Comparison of ENCODE assay signal across 8 cellular contexts in the genomic region with DNA sequence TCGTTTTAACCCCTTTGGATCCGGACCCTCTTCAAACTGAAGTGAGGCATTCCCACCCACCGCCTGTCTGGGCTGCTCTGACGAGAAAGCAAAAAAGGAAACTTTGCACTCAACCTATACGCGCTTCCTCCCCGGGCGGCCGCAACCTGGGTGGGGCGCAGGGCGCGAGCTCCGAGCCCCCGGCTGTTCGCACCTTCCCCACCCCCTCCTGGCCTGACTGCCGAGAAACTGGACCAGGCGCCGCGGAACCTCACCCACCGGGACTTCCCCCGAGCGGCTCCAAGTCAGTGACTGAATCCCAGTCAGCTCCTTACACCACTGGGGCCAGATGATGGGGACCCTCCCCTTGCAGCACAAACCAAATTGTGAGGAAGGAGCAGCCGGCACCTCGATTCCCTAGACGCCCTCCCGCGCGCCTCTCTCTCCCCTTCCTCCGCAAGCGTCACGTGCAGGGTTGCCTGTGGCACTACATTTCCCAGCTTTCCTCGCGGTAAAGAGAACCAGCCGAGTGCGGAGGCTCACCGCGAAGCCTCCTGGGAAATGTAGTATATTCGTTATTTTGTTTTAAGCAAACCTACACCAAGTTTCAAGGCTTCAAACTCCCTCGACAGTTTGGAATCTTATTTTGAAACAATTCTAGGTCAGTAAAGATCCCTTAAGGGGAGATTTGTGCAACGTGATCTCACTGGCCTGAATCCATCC. TPM values are rescaled to one million over a fixed set of nuclear protein-coding genes. Genes with fewer than 3 reads are reported as not detected.
DNase-seq lines count a peak whose midpoint lies in the region; FAIRE-seq and TF ChIP-seq lines count a peak whose summit lies in the region.

A gene with protein sequence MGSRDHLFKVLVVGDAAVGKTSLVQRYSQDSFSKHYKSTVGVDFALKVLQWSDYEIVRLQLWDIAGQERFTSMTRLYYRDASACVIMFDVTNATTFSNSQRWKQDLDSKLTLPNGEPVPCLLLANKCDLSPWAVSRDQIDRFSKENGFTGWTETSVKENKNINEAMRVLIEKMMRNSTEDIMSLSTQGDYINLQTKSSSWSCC (minus strand): TSS at position 468 of the 702 bp plus-strand sequence. CDS start 526 bp downstream, outside the sequence.

- H3K4me1 ChIP-seq in Loucy (ENCODE audit: insufficient read depth, low read length, poor library complexity, severe bottlenecking) (peaks cover 26% of the 10 kb centered on the region), stomach (peaks cover 10 to 24% (median 16%) of the 10 kb centered on the region in 4 donors)

- peaks cover 68% of the 10 kb centered on the region for H3K27me3 Mint-ChIP-seq in neural crest cell (ENCODE audit: low read depth)

- H3K4me3 Mint-ChIP-seq in neural crest cell = peak within 1 kb of the TSS; percentile 95

- no peaks in the 10 kb centered on the region for H3K9me3 ChIP-seq in Loucy (ENCODE audit: insufficient read depth, low read depth, low read length)
- H3K9me3 ChIP-seq in stomach = no peaks in the 10 kb centered on the region

- H3K9me2 ChIP-seq in Loucy (replicated peaks; ENCODE audit: low read depth, low read length) = no peaks in the 10 kb centered on the region

- H3F3A ChIP-seq in Loucy (ENCODE audit: low read depth) = peaks cover 4% of the 10 kb centered on the region; the same call in 1 of the 2 replicates

- H3K9ac ChIP-seq in Loucy (ENCODE audit: low read depth, low read length, poor library complexity, severe bottlenecking) = peak within 1 kb of the TSS; percentile 79

- no peaks in the 10 kb centered on the region for H3K36me3 ChIP-seq in Loucy (ENCODE audit: insufficient read depth, low read length)
- H3K36me3 ChIP-seq in stomach = peaks cover 0 to 7% (median 5%) of the 10 kb centered on the region in 4 donors

- no peaks in the 10 kb centered on the region for H3K9me3 Mint-ChIP-seq in neural crest cell

- FAIRE-seq in H54 (lab: Jason Lieb, UNC) = peak; percentile 30

- TF ChIP-seq CTCF in Loucy (conservative IDR thresholded peaks at IDR 0.05; ENCODE audit: low read length) (no peak), foreskin fibroblast (IDR thresholded peaks at IDR 0.05; ENCODE audit: low read depth, low read length) (no peak), neural crest cell (conservative IDR thresholded peaks at IDR 0.05) (no peak), stomach (IDR thresholded peaks at IDR 0.05) (no peak)

- peak within 1 kb of the TSS; percentile 95 for H2AFZ ChIP-seq in Loucy (ENCODE audit: low read length)

- no peak for TF ChIP-seq EP300 in stomach (IDR thresholded peaks at IDR 0.05)

- intact Hi-C loops in stomach (cut with DNase I; ENCODE audit: low total_unique reads) = no loop called here

- H3K36me3 Mint-ChIP-seq in neural crest cell (ENCODE audit: low read depth) = peaks cover 2% of the 10 kb centered on the region

- peaks cover 9% of the 10 kb centered on the region for H3K79me2 ChIP-seq in Loucy (ENCODE audit: insufficient read depth, low read length)

- 0 out of 2 replicates have a peak, but pooled peaks have one; percentile 37 for TF ChIP-seq POLR2A in H54 (IDR thresholded peaks at IDR 0.05; ENCODE audit: low read depth, low read length)
- no peak for TF ChIP-seq POLR2A in stomach (IDR thresholded peaks at IDR 0.05)

- H4K20me1 ChIP-seq in Loucy (ENCODE audit: insufficient read depth, low read length, poor library complexity, severe bottlenecking) = no peaks in the 10 kb centered on the region

- H3K27me3 ChIP-seq in Loucy (ENCODE audit: insufficient read depth, low read length, poor library complexity, severe bottlenecking) = no peaks in the 10 kb centered on the region
- H3K27me3 ChIP-seq in stomach = no peaks in the 10 kb centered on the region

- DNase-seq in EL (peak; percentile 83), H54 (ENCODE audit: insufficient read length, low spot score) (peak; percentile 67), SIG-M5 treated with dmso at 0.1 percent for 504 hours (lab: John Stamatoyannopoulos, UW; ENCODE audit: unreplicated experiment) (peak; percentile 96), foreskin fibroblast (peak; percentile 79 to 93), neural crest cell (ENCODE audit: low read depth, low spot score) (peak; percentile 65), stomach (peak; percentile 82)
- DNase-seq in activated effector memory CD4-positive, alpha-beta T cell treated with anti-CD3 and anti-CD28 coated beads, Interleukin-2, amount 50 U/mL, for 16 hours = peak; percentile 93

- H3K27ac ChIP-seq in stomach = peak within 1 kb of the TSS; percentile 41 to 82 (median 74)

- no peak within 1 kb of the TSS for H3K27ac Mint-ChIP-seq in neural crest cell (ENCODE audit: unreplicated experiment)

- peaks cover 14% of the 10 kb centered on the region for H3K4me1 Mint-ChIP-seq in neural crest cell

- H3K4me2 ChIP-seq in Loucy (ENCODE audit: low read depth, low read length, poor library complexity, severe bottlenecking) = peak within 1 kb of the TSS; percentile 78

- WGBS in stomach, 5 donors = 1% methylated on average over 33 to 40 of the region's 40 CpGs

- H3K4me3 ChIP-seq in Loucy (ENCODE audit: low read length, poor library complexity, severe bottlenecking) (peak within 1 kb of the TSS; percentile 90), foreskin fibroblast (ENCODE audit: low read depth in 1 of 2, low read length in 2 of 2) (peak within 1 kb of the TSS; percentile 78 to 83), stomach (peak within 1 kb of the TSS; percentile 72 to 92 (median 84))

RNA-seq across cellular contexts. Expression of the gene that starts here (rescaled TPM):
- total RNA-seq in neural crest cell (8.8 and 9.0 TPM in 2 replicates), stomach (10 to 100 TPM in 3 of 5 donors, 1 to 10 TPM in 2; 4.7 to 38.4 (median 11.3) TPM)
- polyA plus RNA-seq in stomach = 10 to 100 TPM in 2 of 3 donors, 1 to 10 TPM in 1; 5.2 to 15.1 (median 11.8) TPM

Comparison
In these comparisons a context has a peak if more than half of its experiments do, and no peak if none do; other contexts are left out.
1. Peak in every context shown above with its lines: DNase-seq, H3K4me3 ChIP-seq and H3K27ac ChIP-seq.